ENCODE assay signal across 3 cellular contexts in genomic region chr11:76776472-76776871, GRCh38.
TF ChIP-seq lines count a peak whose summit lies in the region.

No MANE protein-coding gene starts in this region.

TF ChIP-seq in HepG2, 621 proteins besides CTCF, POLR2A, EP300 and RAD21:
- TF ChIP-seq ZNF776 (CRISPR knock-in tag; IDR thresholded peaks at IDR 0.05) (no peak), ZNF317 (CRISPR knock-in tag; IDR thresholded peaks at IDR 0.05) (peak; percentile 89), ZNF280D (CRISPR knock-in tag; IDR thresholded peaks at IDR 0.05) (0 out of 2 replicates have a peak, but pooled peaks have one; percentile 51)
TF ChIP-seq in HepG2: peak in this region for 2.

TF ChIP-seq in HEK293T, 16 proteins besides CTCF, POLR2A, EP300 and RAD21:
- no peak for TF ChIP-seq HDGF (IDR thresholded peaks at IDR 0.05; ENCODE audit: borderline replicate concordance)
- peak; percentile 35 for TF ChIP-seq PKNOX1 (IDR thresholded peaks at IDR 0.05)

TF ChIP-seq in GM12878, 131 proteins besides CTCF, POLR2A, EP300 and RAD21:
- peak; percentile 96 for TF ChIP-seq CBX5 (IDR thresholded peaks at IDR 0.05; ENCODE audit: low read depth)
- no peak for TF ChIP-seq FOXM1 (IDR thresholded peaks at IDR 0.05; ENCODE audit: low read depth, low read length)
- no peak for TF ChIP-seq BCLAF1 (IDR thresholded peaks at IDR 0.05)
- no peak for TF ChIP-seq NFYA (IDR thresholded peaks at IDR 0.05; ENCODE audit: borderline replicate concordance, low read depth, low read length)
- TF ChIP-seq SP1 (IDR thresholded peaks at IDR 0.05; ENCODE audit: low read depth, low read length): no peak
